Comparison of ENCODE assay signal across 20 cellular contexts in genomic region chr6:163437466-163437865, GRCh38. TPM values are rescaled to one million over a fixed set of nuclear protein-coding genes. Genes with fewer than 3 reads are reported as not detected.
DNase-seq lines count a peak whose midpoint lies in the region; ATAC-seq, FAIRE-seq and TF ChIP-seq lines count a peak whose summit lies in the region.
"Had no signal": no experiment of that assay in that cellular context is flagged by ENCODE, and none has a peak within 500 bp of the region (broad histone marks: within the 10 kb centered on the region; RNA-seq: fewer than 3 reads in every experiment).

No MANE protein-coding gene starts in this region.

- peaks cover 26% of the 10 kb centered on the region for H3K4me1 ChIP-seq in HepG2 (ENCODE audit: insufficient read depth, low read length)
- peaks cover 0 to 49% (median 17%) of the 10 kb centered on the region in 4 donors for H3K4me1 ChIP-seq in right lobe of liver
- H3K4me1 ChIP-seq in astrocyte (ENCODE audit: insufficient read depth, low read length): peaks cover 16% of the 10 kb centered on the region

- H3K27me3 ChIP-seq in HepG2 (ENCODE audit: control insufficient read depth in 1 of 2, insufficient read depth in 2 of 2, low read length in 2 of 2): no peaks in the 10 kb centered on the region
- no peaks in the 10 kb centered on the region for H3K27me3 ChIP-seq in right lobe of liver
- H3K27me3 ChIP-seq in astrocyte (ENCODE audit: insufficient read depth, low read length): no peaks in the 10 kb centered on the region
- H3K27me3 ChIP-seq: adrenal gland, upper lobe of left lung had no signal

- DNase-seq in HepG2 (ENCODE audit: low spot score) (no peak), right lobe of liver (no peak), astrocyte (ENCODE audit: low read depth) (no peak), urothelium cell line (ENCODE audit: low spot score) (no peak)
- DNase-seq in activated CD4-positive, CD25-positive, alpha-beta regulatory T cell treated with anti-CD3 and anti-CD28 coated beads, Interleukin-2, amount 50 U/mL, for 72 hours: no peak
- DNase-seq: activated CD4-positive, alpha-beta T cell treated with anti-CD3 and anti-CD28 coated beads, Interleukin-2, amount 50 U/mL, for 4 hours; activated T-cell treated with anti-CD3 and anti-CD28 coated beads, Interleukin-2, amount 50 U/mL, for 4 hours; adrenal gland; DMS153; NCI-H1436 treated with DMSO at 0.1 percent for 48 hours; NCI-H345; stimulated activated naive CD8-positive, alpha-beta T cell treated with anti-CD3 and anti-CD28 coated beads, Interleukin-15, amount 100 ng/mL, for 72 hours; SW 1271; upper lobe of left lung had no signal

- no peak overlapping the region for H3K4me2 ChIP-seq in HepG2 (ENCODE audit: low read depth, low read length)
- peak overlapping the region; percentile 47 for H3K4me2 ChIP-seq in astrocyte (ENCODE audit: low read length)

- H3K36me3 ChIP-seq in HepG2 (replicated peaks in 1 of 2; ENCODE audit: control insufficient read depth in 1 of 2, insufficient read depth in 2 of 2, low read length in 2 of 2) (no peaks in the 10 kb centered on the region; a peak in 1 of 5 replicates), right lobe of liver (no peaks in the 10 kb centered on the region), astrocyte (ENCODE audit: insufficient read depth, low read length) (no peaks in the 10 kb centered on the region)
- H3K36me3 ChIP-seq: adrenal gland, upper lobe of left lung had no signal

- H3K27ac ChIP-seq in HepG2 (ENCODE audit: extremely low read length, insufficient read depth, low read length) (no peak overlapping the region), right lobe of liver (no peak overlapping the region), astrocyte (ENCODE audit: low read depth, low read length) (peak overlapping the region; percentile 39)
- H3K27ac ChIP-seq: adrenal gland, RWPE1, upper lobe of left lung had no signal

- WGBS in HepG2 (ENCODE audit: low lambda C conversion rate): 76% methylated on average over 3 of the region's 3 CpGs
- WGBS in right lobe of liver (ENCODE audit: insufficient coverage, low coverage, low lambda C conversion rate, missing lambda C conversion rate): 56% methylated on average over 3 of the region's 3 CpGs

- H3K9ac ChIP-seq in HepG2 (ENCODE audit: insufficient read depth, low read depth, low read length) (no peak overlapping the region), astrocyte (ENCODE audit: low read length) (peak overlapping the region; percentile 22)

- no peak overlapping the region for H2AFZ ChIP-seq in HepG2 (ENCODE audit: low read length)
- no peak overlapping the region for H2AFZ ChIP-seq in astrocyte (ENCODE audit: low read depth, low read length)

- CTCF ChIA-PET in HepG2 (lab: Yijun Ruan, JAX; ENCODE audit: low intra/inter-chr PET ratio, low total read pairs): no interaction called here

- no TSS peak for BruUV-seq in HepG2 (replicated peaks; lab: Mats Ljungman, UMichigan)

- H3K27ac Mint-ChIP-seq in astrocyte (ENCODE audit: unreplicated experiment): no peak overlapping the region
- H3K27ac Mint-ChIP-seq: stimulated activated naive CD8-positive, alpha-beta T cell treated with anti-CD3 and anti-CD28 coated beads, Interleukin-15, amount 100 ng/mL, for 72 hours had no signal

- H3K79me2 ChIP-seq in HepG2 (ENCODE audit: insufficient read depth, low read length) (peaks cover 98% of the 10 kb centered on the region), astrocyte (ENCODE audit: insufficient read depth, low read length) (peaks cover 100% of the 10 kb centered on the region)

- H3K4me3 ChIP-seq in HepG2 (replicated peaks in 1 of 3; ENCODE audit: insufficient read depth in 1 of 3, low read depth in 2 of 3, low read length in 3 of 3) (no peak overlapping the region), right lobe of liver (no peak overlapping the region), astrocyte (ENCODE audit: insufficient read depth, low read depth, low read length) (no peak overlapping the region)
- H3K4me3 ChIP-seq: upper lobe of left lung had no signal

- H3K27me3 Mint-ChIP-seq in astrocyte (ENCODE audit: low read depth, unreplicated experiment): no peaks in the 10 kb centered on the region
- H3K27me3 Mint-ChIP-seq: stimulated activated naive CD8-positive, alpha-beta T cell treated with anti-CD3 and anti-CD28 coated beads, Interleukin-15, amount 100 ng/mL, for 72 hours had no signal

- ATAC-seq in HepG2 (no peak), right lobe of liver (no peak), HG02870 (IDR thresholded peaks at IDR 0.05; ENCODE audit: unreplicated experiment) (peak; percentile 46), HG03039 (IDR thresholded peaks at IDR 0.05; ENCODE audit: unreplicated experiment) (no peak), HG03095 (IDR thresholded peaks at IDR 0.05; ENCODE audit: unreplicated experiment) (no peak)
- ATAC-seq: activated T-cell treated with anti-CD3 and anti-CD28 coated beads, Interleukin-2, amount 50 U/mL, for 4 hours; stimulated activated naive CD8-positive, alpha-beta T cell treated with anti-CD3 and anti-CD28 coated beads, Interleukin-15, amount 100 ng/mL, for 72 hours had no signal

- in situ Hi-C loops in HepG2 (cut with HindIII; ENCODE audit: extremely low pct_ligation_motif_present, low pct_unique_long_range_greater_than_20kb): loop anchor here (10.0 kb wide), 1 partner anchor 107 kb away; no protein-coding TSS in a partner anchor

- H3K36me3 Mint-ChIP-seq in astrocyte (ENCODE audit: low read depth, unreplicated experiment): peaks cover 3% of the 10 kb centered on the region

- no peak overlapping the region for H3K4me3 Mint-ChIP-seq in astrocyte (ENCODE audit: unreplicated experiment)
- H3K4me3 Mint-ChIP-seq: activated T-cell treated with anti-CD3 and anti-CD28 coated beads, Interleukin-2, amount 50 U/mL, for 4 hours; neural crest cell had no signal

- peaks cover 28% of the 10 kb centered on the region for H3K4me1 Mint-ChIP-seq in astrocyte (ENCODE audit: low read depth, unreplicated experiment)

- H3K9me3 Mint-ChIP-seq in astrocyte (ENCODE audit: unreplicated experiment): no peaks in the 10 kb centered on the region
- H3K9me3 Mint-ChIP-seq: activated T-cell treated with anti-CD3 and anti-CD28 coated beads, Interleukin-2, amount 50 U/mL, for 4 hours; neural crest cell; stimulated activated naive CD8-positive, alpha-beta T cell treated with anti-CD3 and anti-CD28 coated beads, Interleukin-15, amount 100 ng/mL, for 72 hours had no signal

- H4K20me1 ChIP-seq in HepG2 (ENCODE audit: insufficient read depth, low read length) (peaks cover 60% of the 10 kb centered on the region), astrocyte (ENCODE audit: insufficient read depth, low read length) (peaks cover 83% of the 10 kb centered on the region)

- TF ChIP-seq RAD21 in HepG2 (CRISPR knock-in tag; IDR thresholded peaks at IDR 0.05): no peak

- TF ChIP-seq CTCF in HepG2 (CRISPR knock-in tag; IDR thresholded peaks at IDR 0.05): no peak
- no peak for TF ChIP-seq CTCF in right lobe of liver (IDR thresholded peaks at IDR 0.05)
- no peak for TF ChIP-seq CTCF in astrocyte (IDR thresholded peaks at IDR 0.05; ENCODE audit: insufficient read depth, low read depth, low read length)

- intact Hi-C loops in HepG2 (cut with micrococcal nuclease; ENCODE audit: unreplicated experiment) (no loop called here), right lobe of liver (cut with DNase I) (no loop called here)

- POLR2A ChIA-PET in HepG2 (lab: Yijun Ruan, JAX): no interaction called here

- TF ChIP-seq POLR2A in HepG2 (IDR thresholded peaks at IDR 0.05; ENCODE audit: insufficient read depth in 1 of 2, low read depth in 2 of 2, low read length in 2 of 2): no peak
- no peak for TF ChIP-seq POLR2A in right lobe of liver (IDR thresholded peaks at IDR 0.05)

- FAIRE-seq in HepG2 (lab: Jason Lieb, UNC) (no peak), astrocyte (lab: Jason Lieb, UNC) (no peak), urothelium cell line (lab: Jason Lieb, UNC) (no peak)

- H3K9me3 ChIP-seq in HepG2 (ENCODE audit: low read length) (no peaks in the 10 kb centered on the region), right lobe of liver (no peaks in the 10 kb centered on the region), astrocyte (ENCODE audit: insufficient read depth, low read depth, low read length) (no peaks in the 10 kb centered on the region)
- H3K9me3 ChIP-seq: adrenal gland, upper lobe of left lung had no signal

- no peak for TF ChIP-seq EP300 in HepG2 (IDR thresholded peaks at IDR 0.05; ENCODE audit: low read depth in 2 of 2, low read length in 2 of 2)
- no peak for TF ChIP-seq EP300 in HepG2 (CRISPR knock-in tag; IDR thresholded peaks at IDR 0.05; ENCODE audit: borderline replicate concordance)

TF ChIP-seq in HepG2, 621 proteins besides CTCF, POLR2A, EP300 and RAD21:
- TF ChIP-seq FOXA3 (CRISPR knock-in tag; IDR thresholded peaks at IDR 0.05) (0 out of 2 replicates have a peak, but pooled peaks have one; percentile 36), ATF7 (IDR thresholded peaks at IDR 0.05) (peak; percentile 28; the same call in 1 of the 2 replicates), ATF7 (CRISPR knock-in tag; IDR thresholded peaks at IDR 0.05) (no peak), ZNF747 (CRISPR knock-in tag; IDR thresholded peaks at IDR 0.05; ENCODE audit: borderline replicate concordance) (no peak)
TF ChIP-seq in HepG2: peak in this region for 2.

RNA-seq across cellular contexts. Expression of gene QKI, which starts 22.9 kb away (rescaled TPM):
- total RNA-seq in HepG2 (2016; rRNA removed; fragmentation: Illumina TruSeq; extraction: Trizol) (136 and 167 TPM in 2 replicates), right lobe of liver (10 to 100 TPM; 47.6 to 80.8 (median 76.3) TPM), astrocyte (202 and 204 TPM in 2 replicates)
- total RNA-seq in HepG2 (2016; cell fraction: cytosol; rRNA removed; fragmentation: Illumina TruSeq; extraction: Trizol; ENCODE audit: low read depth): 33.5 and 40.4 TPM in 2 replicates
- total RNA-seq in HepG2 (2016; cell fraction: insoluble cytoplasmic fraction; rRNA removed; fragmentation: Illumina TruSeq; extraction: Trizol): 141 and 159 TPM in 2 replicates
- total RNA-seq in HepG2 (2016; cell fraction: membrane; rRNA removed; fragmentation: Illumina TruSeq; extraction: Trizol): 82.9 and 85.6 TPM in 2 replicates
- 114 and 126 TPM in 2 replicates for total RNA-seq in HepG2 (2016; cell fraction: nucleus; rRNA removed; fragmentation: Illumina TruSeq; extraction: Trizol)
- polyA plus RNA-seq in HepG2 (2011; rRNA removed): 117 and 137 TPM in 2 replicates
- polyA plus RNA-seq in HepG2 (2011; cell fraction: cytosol; rRNA removed): 108 and 115 TPM in 2 replicates
- 73.5 and 79.1 TPM in 2 replicates for polyA plus RNA-seq in HepG2 (2011; cell fraction: nucleus; rRNA removed)
- polyA plus RNA-seq in HepG2 (2012): 77.5 and 90.6 TPM in 2 replicates
- 5.6 and 6.8 TPM in 2 replicates for polyA plus RNA-seq in HepG2 (2016; cell fraction: cytosol; fragmentation: Illumina TruSeq; extraction: Trizol; ENCODE audit: low read depth)
- polyA plus RNA-seq in HepG2 (2016; cell fraction: insoluble cytoplasmic fraction; fragmentation: Illumina TruSeq; extraction: Trizol; ENCODE audit: low read depth): 101 and 120 TPM in 2 replicates
- polyA plus RNA-seq in HepG2 (2016; cell fraction: membrane; fragmentation: Illumina TruSeq; extraction: Trizol; ENCODE audit: low read depth): 23.6 and 26.7 TPM in 2 replicates
- polyA plus RNA-seq in HepG2 (2016; cell fraction: nucleus; fragmentation: Illumina TruSeq; extraction: Trizol; ENCODE audit: insufficient read depth, low read depth): 50.1 and 57.9 TPM in 2 replicates
- polyA minus RNA-seq in HepG2 (2011; rRNA and poly(A)+ RNA removed; ENCODE audit: low replicate concordance): 195 and 554 TPM in 2 replicates
- polyA minus RNA-seq in HepG2 (2011; cell fraction: cytosol; rRNA and poly(A)+ RNA removed): 175 and 185 TPM in 2 replicates
- 261 and 310 TPM in 2 replicates for polyA minus RNA-seq in HepG2 (2011; cell fraction: nucleus; rRNA and poly(A)+ RNA removed)
- total RNA-seq: HT-29 had no signal
